In genomic region chr11:125679397-125679796, GRCh38 we compare ENCODE assay signal across 14 cellular contexts. TPM values are rescaled to one million over a fixed set of nuclear protein-coding genes. Genes with fewer than 3 reads are reported as not detected.
DNase-seq lines count a peak whose midpoint lies in the region; TF ChIP-seq lines count a peak whose summit lies in the region.
"Had no signal": no experiment of that assay in that cellular context is flagged by ENCODE, and none has a peak within 500 bp of the region (broad histone marks: within the 10 kb centered on the region; RNA-seq: fewer than 3 reads in every experiment).

No MANE protein-coding gene starts in this region.

- 97 to 100% methylated on average over 1 to 4 of the region's 4 CpGs for WGBS in transverse colon (ENCODE audit: low coverage in 1 of 2), 2 donors

- no peaks in the 10 kb centered on the region for H3K27me3 ChIP-seq in transverse colon

- H3K4me1 ChIP-seq in transverse colon: no peaks in the 10 kb centered on the region

- intact Hi-C loops in transverse colon (cut with DNase I; ENCODE audit: low total_unique reads): no loop called here

- no peaks in the 10 kb centered on the region for H3K9me3 ChIP-seq in transverse colon

- no peak for DNase-seq in AG09319 (ENCODE audit: extremely low read depth, low read depth)
- peak; percentile 45 for DNase-seq in RKO (ENCODE audit: low spot score)
- DNase-seq in foreskin fibroblast: peak in 1 of 2 donors; percentile 10
- DNase-seq in transverse colon: no peak
- no peak for DNase-seq in DMS114 treated with DMSO at 0.1 percent for 48 hours (lab: John Stamatoyannopoulos, UW; ENCODE audit: unreplicated experiment)
- no peak for DNase-seq in stimulated activated CD4-positive, alpha-beta T cell treated with anti-CD3 and anti-CD28 coated beads, Interleukin-2, amount 100 ng/mL, for 48 hours
- DNase-seq in activated CD8-positive, alpha-beta memory T cell treated with anti-CD3 and anti-CD28 coated beads for 24 hours: no peak
- DNase-seq: activated B cell treated with CpG ODN at 0.5 μM for 24 hours; activated T-cell treated with anti-CD3 and anti-CD28 coated beads, Interleukin-2, amount 50 U/mL, for 48 hours; KG1; midbrain; SHP77 had no signal

- H3K27ac ChIP-seq in transverse colon: no peak overlapping the region

- no peak for TF ChIP-seq EP300 in transverse colon (IDR thresholded peaks at IDR 0.05; ENCODE audit: low read depth)

- in situ Hi-C loops in transverse colon (cut with MboI; ENCODE audit: low pct_ligation_motif_present in 1 of 4, low pct_unique_long_range_greater_than_20kb in 1 of 4, low sequenced_read_pairs in 3 of 4): no loop called here

- TF ChIP-seq POLR2A in transverse colon (IDR thresholded peaks at IDR 0.05): no peak

- no peaks in the 10 kb centered on the region for H3K36me3 ChIP-seq in transverse colon

- TF ChIP-seq CTCF in AG09319 (IDR thresholded peaks at IDR 0.05; ENCODE audit: low read depth, low read length) (peak; percentile 10; the same call in 1 of the 2 replicates), GM12873 (IDR thresholded peaks at IDR 0.05; ENCODE audit: insufficient read depth, low read depth, low read length, missing control alignments) (peak; percentile 13), foreskin fibroblast (IDR thresholded peaks at IDR 0.05; ENCODE audit: low read depth, low read length) (peak; percentile 4), transverse colon (IDR thresholded peaks at IDR 0.05) (no peak)

- H3K4me3 ChIP-seq in foreskin fibroblast (ENCODE audit: low read depth in 1 of 2, low read length in 2 of 2) (no peak overlapping the region), transverse colon (no peak overlapping the region)

RNA-seq across cellular contexts. Expression of gene ACRV1, which starts 1.2 kb away (rescaled TPM):
- not detected for total RNA-seq in transverse colon
- total RNA-seq: activated B cell treated with CpG ODN at 0.5 μM for 24 hours, pulmonary artery endothelial cell had no signal

RNA-seq across cellular contexts. Expression of gene CHEK1, which starts 54.4 kb away (rescaled TPM):
- total RNA-seq in transverse colon: 100 to 1,000 TPM in 1 of 4 donors, 1 to 10 TPM in 2, under 1 TPM in 1; 0.37 to 194 (median 4.3) TPM

Comparison
In these comparisons a context has a peak if more than half of its experiments do, and no peak if none do; other contexts are left out.
1. CTCF ChIP-seq: peak in AG09319 (single experiment), GM12873 (single experiment) and foreskin fibroblast (single experiment); none in transverse colon (0 of 5).